ENCODE assay signal across 8 cellular contexts in the genomic region with DNA sequence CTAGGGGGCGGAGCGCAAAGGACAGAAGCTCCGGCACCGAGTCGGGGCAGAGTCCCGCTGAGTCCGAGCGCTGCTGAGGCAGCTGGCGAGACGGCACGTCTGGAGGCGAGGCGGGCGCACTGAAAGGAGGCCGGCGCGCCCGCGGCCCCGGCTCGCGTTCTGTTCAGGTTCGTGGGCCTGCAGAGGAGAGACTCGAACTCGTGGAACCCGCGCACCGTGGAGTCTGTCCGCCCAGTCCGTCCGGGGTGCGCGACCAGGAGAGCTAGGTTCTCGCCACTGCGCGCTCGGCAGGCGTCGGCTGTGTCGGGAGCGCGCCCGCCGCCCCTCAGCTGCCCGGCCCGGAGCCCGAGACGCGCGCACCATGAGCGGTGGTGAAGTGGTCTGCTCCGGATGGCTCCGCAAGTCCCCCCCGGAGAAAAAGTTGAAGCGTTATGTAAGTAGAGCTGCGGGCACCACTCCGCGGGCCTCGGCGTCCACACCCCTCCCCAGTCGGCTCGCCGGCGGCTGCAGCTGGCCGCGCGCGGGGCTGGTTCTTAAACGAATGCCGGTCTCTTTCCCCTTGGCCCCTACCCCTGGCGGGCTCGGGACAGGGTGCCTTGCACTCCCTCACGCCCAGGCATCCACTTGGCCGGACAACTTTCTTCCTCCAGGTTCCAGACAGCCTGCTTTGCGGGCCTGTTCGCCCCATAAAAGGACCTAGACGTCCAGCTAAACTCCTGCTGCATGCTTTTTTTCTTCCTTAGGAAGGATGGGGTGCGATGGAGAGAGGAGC.
DNase-seq lines count a peak whose midpoint lies in the region; ATAC-seq and TF ChIP-seq lines count a peak whose summit lies in the region.

TSS of gene GAB1 (plus strand) at position 49 of the 772 bp plus-strand sequence. CDS start at position 362, 313 bp downstream.

- H3K9me3 Mint-ChIP-seq in nephron progenitor cell = peaks cover 5% of the 10 kb centered on the region

- H3K4me1 ChIP-seq in BLaER1 treated with 17β-estradiol and CSF1 and Interleukin-3, amounts not matched to agents 10 nM and 100 nM = peaks cover 29 to 50% (median 43%) of the 10 kb centered on the region in 10 experiments

- H3K9ac ChIP-seq in BLaER1 treated with 17β-estradiol and CSF1 and Interleukin-3, amounts not matched to agents 10 nM and 100 nM = peak within 1 kb of the TSS; percentile 89 to 97 (median 94)

- peaks cover 0 to 7% (median 0%) of the 10 kb centered on the region in 11 experiments; a peak in 4 of 22 replicates for H3K36me3 ChIP-seq in BLaER1 treated with 17β-estradiol and CSF1 and Interleukin-3, amounts not matched to agents 10 nM and 100 nM

- H3K27ac ChIP-seq in BLaER1 treated with 17β-estradiol and CSF1 and Interleukin-3, amounts not matched to agents 10 nM and 100 nM = peak within 1 kb of the TSS; percentile 85 to 98 (median 91)

- peaks cover 4% of the 10 kb centered on the region for H3K27me3 Mint-ChIP-seq in nephron progenitor cell (ENCODE audit: low read depth, poor library complexity)

- H4K20me1 ChIP-seq in BLaER1 treated with 17β-estradiol and CSF1 and Interleukin-3, amounts not matched to agents 10 nM and 100 nM = peaks cover 16 to 53% (median 50%) of the 10 kb centered on the region in 11 experiments; a peak in 19 of 22 replicates

- peaks cover 28% of the 10 kb centered on the region for H3K4me1 Mint-ChIP-seq in nephron progenitor cell

- H3K4me3 ChIP-seq in BLaER1 treated with 17β-estradiol and CSF1 and Interleukin-3, amounts not matched to agents 10 nM and 100 nM = peak within 1 kb of the TSS; percentile 73 to 99 (median 88)
- H3K4me3 ChIP-seq in foreskin fibroblast (ENCODE audit: low read depth in 1 of 2, low read length in 2 of 2) = peak within 1 kb of the TSS; percentile 83 to 87

- ATAC-seq in GM18502 (IDR thresholded peaks at IDR 0.05; ENCODE audit: poor library complexity, unreplicated experiment) (peak; percentile 76), HG02798 (IDR thresholded peaks at IDR 0.05; ENCODE audit: poor library complexity, unreplicated experiment) (peak; percentile 70)

- no peak for TF ChIP-seq CTCF in foreskin fibroblast (IDR thresholded peaks at IDR 0.05; ENCODE audit: low read depth, low read length)
- no peak for TF ChIP-seq CTCF in nephron progenitor cell (IDR thresholded peaks at IDR 0.05)

- H3K27me3 ChIP-seq in BLaER1 treated with 17β-estradiol and CSF1 and Interleukin-3, amounts not matched to agents 10 nM and 100 nM = no peaks in the 10 kb centered on the region

- H3K27ac Mint-ChIP-seq in nephron progenitor cell = peak within 1 kb of the TSS; percentile 94

- H3K4me2 ChIP-seq in BLaER1 treated with 17β-estradiol and CSF1 and Interleukin-3, amounts not matched to agents 10 nM and 100 nM = peak within 1 kb of the TSS; percentile 79 to 95 (median 91)

- DNase-seq in NCI-H2171 treated with DMSO at 0.1 percent for 48 hours (lab: John Stamatoyannopoulos, UW) (peak; percentile 24), foreskin fibroblast (peak; percentile 43 to 90), nephron progenitor cell (peak; percentile 77), islet precursor cell (no peak)
- DNase-seq in activated T-cell treated with anti-CD3 and anti-CD28 coated beads, Interleukin-2, amount 50 U/mL, for 1 hour = peak; percentile 20

- peaks cover 6% of the 10 kb centered on the region for H3K36me3 Mint-ChIP-seq in nephron progenitor cell (ENCODE audit: low read depth)

- no peaks in the 10 kb centered on the region for H3K9me3 ChIP-seq in BLaER1 treated with 17β-estradiol and CSF1 and Interleukin-3, amounts not matched to agents 10 nM and 100 nM (replicated peaks in 1 of 11)

- H3K4me3 Mint-ChIP-seq in nephron progenitor cell = peak within 1 kb of the TSS; percentile 100
